In genomic region chr14:75440733-75441474, GRCh38 we compare ENCODE assay signal across 11 cellular contexts. TPM values are rescaled to one million over a fixed set of nuclear protein-coding genes. Genes with fewer than 3 reads are reported as not detected.
DNase-seq lines count a peak whose midpoint lies in the region; ATAC-seq, FAIRE-seq and TF ChIP-seq lines count a peak whose summit lies in the region.
"Had no signal": no experiment of that assay in that cellular context is flagged by ENCODE, and none has a peak within 500 bp of the region (broad histone marks: within the 10 kb centered on the region; RNA-seq: fewer than 3 reads in every experiment).

No MANE protein-coding gene starts in this region.

- no peak overlapping the region for H3K27ac ChIP-seq in astrocyte (ENCODE audit: low read depth, low read length)
- H3K27ac ChIP-seq in right cardiac atrium (ENCODE audit: low read length), result peak overlapping the region; percentile 57

- DNase-seq in BJ (ENCODE audit: low read depth) (peak; percentile 50), astrocyte (ENCODE audit: low read depth) (peak; percentile 41), right cardiac atrium (peak; percentile 80 to 87 (median 85)), skeletal muscle cell (ENCODE audit: low read depth) (peak; percentile 60), lower leg skin (ENCODE audit: low spot score in 2 of 2) (no peak), NCI-H774 (lab: John Stamatoyannopoulos, UW) (no peak)
- no peak for DNase-seq in activated naive CD8-positive, alpha-beta T cell treated with anti-CD3 and anti-CD28 coated beads for 36 hours
- DNase-seq: activated naive CD4-positive, alpha-beta T cell treated with anti-CD3 and anti-CD28 coated beads, Interleukin-2, amount 50 U/mL, for 16 hours; naive thymus-derived CD4-positive, alpha-beta T cell; RPMI8226 had no signal

- TF ChIP-seq POLR2A in lower leg skin (IDR thresholded peaks at IDR 0.05), result no peak

- H3K9ac ChIP-seq in astrocyte (ENCODE audit: low read length), result no peak overlapping the region

- CTCF ChIA-PET in BJ (lab: Yijun Ruan, JAX), result interaction anchor here (1.0 to 1.3 kb wide), 5 partner anchors 11 to 305 kb away, joined by 3 to 4 read pairs (median 3); partner anchors contain the start of gene JDP2

- peaks cover 50% of the 10 kb centered on the region for H3K36me3 Mint-ChIP-seq in astrocyte (ENCODE audit: low read depth, unreplicated experiment)
- no peaks in the 10 kb centered on the region for H3K36me3 Mint-ChIP-seq in activated naive CD8-positive, alpha-beta T cell treated with anti-CD3 and anti-CD28 coated beads for 36 hours

- H3K27me3 ChIP-seq in BJ (ENCODE audit: control insufficient read depth, insufficient read depth, low read length) (no peaks in the 10 kb centered on the region), astrocyte (ENCODE audit: insufficient read depth, low read length) (no peaks in the 10 kb centered on the region), right cardiac atrium (ENCODE audit: control insufficient read depth, insufficient read depth) (no peaks in the 10 kb centered on the region)

- peak overlapping the region; percentile 43 for H3K27ac Mint-ChIP-seq in astrocyte (ENCODE audit: unreplicated experiment)
- H3K27ac Mint-ChIP-seq in activated naive CD8-positive, alpha-beta T cell treated with anti-CD3 and anti-CD28 coated beads for 36 hours, result no peak overlapping the region
- H3K27ac Mint-ChIP-seq: naive thymus-derived CD4-positive, alpha-beta T cell had no signal

- FAIRE-seq in astrocyte (lab: Jason Lieb, UNC), result no peak

- H3K79me2 ChIP-seq in astrocyte (ENCODE audit: insufficient read depth, low read length), result no peaks in the 10 kb centered on the region

- 60% methylated on average over 14 of the region's 14 CpGs for WGBS in right cardiac atrium
- WGBS in lower leg skin, 2 donors, result 49 to 57% methylated on average over 13 to 14 of the region's 14 CpGs

- peaks cover 14% of the 10 kb centered on the region for H4K20me1 ChIP-seq in astrocyte (ENCODE audit: insufficient read depth, low read length)

- H3K27me3 Mint-ChIP-seq in astrocyte (ENCODE audit: low read depth, unreplicated experiment), result no peaks in the 10 kb centered on the region
- no peaks in the 10 kb centered on the region for H3K27me3 Mint-ChIP-seq in activated naive CD8-positive, alpha-beta T cell treated with anti-CD3 and anti-CD28 coated beads for 36 hours

- POLR2A ChIA-PET in BJ (lab: Charles Lee), result interaction anchor here (0.5 to 1.4 kb wide), 3 partner anchors 11 to 711 kb away, joined by 3 read pairs; no protein-coding TSS in a partner anchor

- H3K4me1 ChIP-seq in astrocyte (ENCODE audit: insufficient read depth, low read length) (no peaks in the 10 kb centered on the region), right cardiac atrium (ENCODE audit: control insufficient read depth, insufficient read depth, low read length) (peaks cover 17% of the 10 kb centered on the region)

- no peak overlapping the region for H3K4me3 Mint-ChIP-seq in astrocyte (ENCODE audit: unreplicated experiment)
- no peak overlapping the region for H3K4me3 Mint-ChIP-seq in activated naive CD8-positive, alpha-beta T cell treated with anti-CD3 and anti-CD28 coated beads for 36 hours
- H3K4me3 Mint-ChIP-seq: naive thymus-derived CD4-positive, alpha-beta T cell had no signal

- intact Hi-C loops in right cardiac atrium (cut with DNase I) (no loop called here), lower leg skin (cut with DNase I; ENCODE audit: low total_unique reads) (no loop called here)

- peaks cover 27% of the 10 kb centered on the region for H3K4me1 Mint-ChIP-seq in astrocyte (ENCODE audit: low read depth, unreplicated experiment)
- no peaks in the 10 kb centered on the region for H3K4me1 Mint-ChIP-seq in activated naive CD8-positive, alpha-beta T cell treated with anti-CD3 and anti-CD28 coated beads for 36 hours

- H2AFZ ChIP-seq in astrocyte (ENCODE audit: low read depth, low read length), result no peak overlapping the region

- H3K9me3 ChIP-seq in astrocyte (ENCODE audit: insufficient read depth, low read depth, low read length), result no peaks in the 10 kb centered on the region
- no peaks in the 10 kb centered on the region for H3K9me3 ChIP-seq in right cardiac atrium (ENCODE audit: control insufficient read depth, low read length)

- H3K9me3 Mint-ChIP-seq in astrocyte (ENCODE audit: unreplicated experiment), result no peaks in the 10 kb centered on the region
- no peaks in the 10 kb centered on the region for H3K9me3 Mint-ChIP-seq in activated naive CD8-positive, alpha-beta T cell treated with anti-CD3 and anti-CD28 coated beads for 36 hours
- H3K9me3 Mint-ChIP-seq: naive thymus-derived CD4-positive, alpha-beta T cell had no signal

- ATAC-seq in right cardiac atrium (peak; percentile 64 to 77), GM18868 (IDR thresholded peaks at IDR 0.05; ENCODE audit: unreplicated experiment) (no peak)
- ATAC-seq: naive thymus-derived CD4-positive, alpha-beta T cell had no signal

- H3K4me2 ChIP-seq in astrocyte (ENCODE audit: low read length), result no peak overlapping the region

- no peak overlapping the region for H3K4me3 ChIP-seq in BJ (ENCODE audit: low read depth, low read length)
- no peak overlapping the region for H3K4me3 ChIP-seq in astrocyte (ENCODE audit: insufficient read depth, low read depth, low read length)
- H3K4me3 ChIP-seq in right cardiac atrium (ENCODE audit: low read length), result no peak overlapping the region
- no peak overlapping the region for H3K4me3 ChIP-seq in skeletal muscle cell (ENCODE audit: low read depth, low read length)
- no peak overlapping the region for H3K4me3 ChIP-seq in lower leg skin (ENCODE audit: low read depth, poor library complexity, severe bottlenecking)

- TF ChIP-seq CTCF in BJ (IDR thresholded peaks at IDR 0.05; ENCODE audit: insufficient read depth, low read depth, low read length) (no peak), astrocyte (IDR thresholded peaks at IDR 0.05; ENCODE audit: insufficient read depth, low read depth, low read length) (no peak), lower leg skin (IDR thresholded peaks at IDR 0.05) (no peak)

- H3K36me3 ChIP-seq in BJ (ENCODE audit: control insufficient read depth, insufficient read depth, low read length) (peaks cover 40% of the 10 kb centered on the region), astrocyte (ENCODE audit: insufficient read depth, low read length) (peaks cover 6% of the 10 kb centered on the region)

RNA-seq across cellular contexts. Expression of gene JDP2, which starts 13.1 kb away (rescaled TPM):
- polyA plus RNA-seq in BJ (2011; rRNA removed) (83.8 and 88.7 TPM in 2 replicates), right cardiac atrium (39.2 TPM)
- 44.8 and 54.0 TPM in 2 replicates for polyA minus RNA-seq in BJ (2011; rRNA and poly(A)+ RNA removed)
- total RNA-seq in astrocyte (79.5 and 80.6 TPM in 2 replicates), right cardiac atrium (10 to 100 TPM; 28.3 to 42.2 (median 39.4) TPM), lower leg skin (10 to 100 TPM; 31.7 to 53.9 (median 36.0) TPM)
- 1 to 10 TPM; 2.1 TPM for total RNA-seq in activated naive CD8-positive, alpha-beta T cell treated with anti-CD3 and anti-CD28 coated beads for 36 hours
- polyA plus RNA-seq: naive thymus-derived CD4-positive, alpha-beta T cell had no signal

Comparison
In these comparisons a context has a peak if more than half of its experiments do, and no peak if none do; other contexts are left out.
1. DNase-seq: peak in BJ (single experiment), astrocyte (single experiment), right cardiac atrium (3 of 3) and skeletal muscle cell (single experiment); none in lower leg skin (0 of 2), NCI-H774 (single experiment) and activated naive CD8-positive, alpha-beta T cell treated with anti-CD3 and anti-CD28 coated beads for 36 hours (single experiment).
2. RNA of gene JDP2, which starts 13.1 kb away (total RNA-seq): 79.5 to 80.6 TPM in astrocyte, 28.3 to 42.2 TPM in right cardiac atrium and 31.7 to 53.9 TPM in lower leg skin; 2.1 TPM in activated naive CD8-positive, alpha-beta T cell treated with anti-CD3 and anti-CD28 coated beads for 36 hours; every median in the first group is over 4 times any median in the second.